In genomic region chr12:43287991-43288390, GRCh38 we compare ENCODE assay signal across 19 cellular contexts.
"Had no signal": no experiment of that assay in that cellular context is flagged by ENCODE, and none has a peak within 500 bp of the region (broad histone marks: within the 10 kb centered on the region; RNA-seq: fewer than 3 reads in every experiment).

No MANE protein-coding gene starts in this region.

- H3K9ac ChIP-seq: parathyroid adenoma had no signal

- H3K27me3 ChIP-seq: tibial artery had no signal

- H3K9me3 ChIP-seq: left ventricle myocardium inferior, tibial artery had no signal

- H3K4me3 ChIP-seq: coronary artery, left ventricle myocardium inferior, tibial artery had no signal

- DNase-seq: activated CD8-positive, alpha-beta memory T cell treated with anti-CD3 and anti-CD28 coated beads for 24 hours; activated CD8-positive, alpha-beta memory T cell treated with anti-CD3 and anti-CD28 coated beads, Interleukin-2, amount 50 U/mL, for 4 hours; activated naive CD4-positive, alpha-beta T cell treated with Interleukin-2 at 50 U/mL for 16 hours; activated naive CD8-positive, alpha-beta T cell treated with anti-CD3 and anti-CD28 coated beads for 36 hours; activated T-cell treated with anti-CD3 and anti-CD28 coated beads, Interleukin-2, amount 50 U/mL, for 24 hours; endodermal cell; immature natural killer cell; kidney glomerular epithelial cell; left ventricle myocardium inferior; nucleus accumbens; stimulated activated CD4-positive, alpha-beta T cell treated with anti-CD3 and anti-CD28 coated beads, Interleukin-4, amount 100 ng/mL, for 4 hours; substantia nigra; T-helper 9 cell; tibial artery had no signal

- H3K36me3 ChIP-seq: left ventricle myocardium inferior, tibial artery had no signal

- H3K4me1 ChIP-seq: parathyroid adenoma, tibial artery had no signal

- ATAC-seq: sciatic nerve, WTC11 had no signal

- H3K79me2 ChIP-seq: parathyroid adenoma had no signal

- H2AFZ ChIP-seq: parathyroid adenoma had no signal

- H3K27ac ChIP-seq: coronary artery, epithelial cell of prostate, left ventricle myocardium inferior, parathyroid adenoma, tibial artery had no signal
